Comparison of ENCODE assay signal across 8 cellular contexts in genomic region chr15:64503197-64503596, GRCh38. TPM values are rescaled to one million over a fixed set of nuclear protein-coding genes. Genes with fewer than 3 reads are reported as not detected.
A peak's percentile ranks its signal among the peaks of the same experiment; 100 is the strongest.
DNase-seq lines count a peak whose midpoint lies in the region; ATAC-seq and TF ChIP-seq lines count a peak whose summit lies in the region.

No MANE protein-coding gene starts in this region.

- H3K4me1 ChIP-seq in HUES6 (ENCODE audit: control insufficient read depth, insufficient read depth, low read length) = peaks cover 27% of the 10 kb centered on the region
- peaks cover 48% of the 10 kb centered on the region for H3K4me1 ChIP-seq in mesodermal cell (ENCODE audit: control insufficient read depth, insufficient read depth, low read length, poor library complexity, severe bottlenecking)

- H3K4me3 ChIP-seq in AG10803 (ENCODE audit: low read length) (no peak overlapping the region), HUES6 (ENCODE audit: low read depth, low read length) (no peak overlapping the region), mesodermal cell (ENCODE audit: extremely low read depth, insufficient read depth, low read length, poor library complexity, severe bottlenecking) (no peak overlapping the region)

- CTCF ChIA-PET in GM10248 (lab: Yijun Ruan, JAX) = interaction anchor here (0.7 to 2.0 kb wide), 5 partner anchors 11 to 177 kb away, joined by 3 to 8 read pairs (median 3); no protein-coding TSS in a partner anchor

- H3K36me3 ChIP-seq in HUES6 (ENCODE audit: control insufficient read depth, insufficient read depth, low read length) (peaks cover 39% of the 10 kb centered on the region), mesodermal cell (ENCODE audit: control insufficient read depth, insufficient read depth, low read length) (peaks cover 57% of the 10 kb centered on the region)

- no peaks in the 10 kb centered on the region for H3K27me3 ChIP-seq in HUES6 (ENCODE audit: control insufficient read depth, insufficient read depth, low read length)

- 20 to 57% methylated on average over 1 to 3 of the region's 4 CpGs for WGBS in mesodermal cell (ENCODE audit: insufficient coverage in 2 of 2), 2 experiments

- POLR2A ChIA-PET in GM10248 (lab: Yijun Ruan, JAX) = interaction anchor here (0.6 to 1.3 kb wide), 3 partner anchors 33 to 340 kb away, joined by 3 read pairs; no protein-coding TSS in a partner anchor

- H3K27ac ChIP-seq in HUES6 (ENCODE audit: low read depth, low read length) (no peak overlapping the region), mesodermal cell (ENCODE audit: low read depth, low read length, severe bottlenecking) (peak overlapping the region; percentile 91)

- H3K9me3 ChIP-seq in HUES6 (ENCODE audit: control insufficient read depth, insufficient read depth, low read depth, low read length) = no peaks in the 10 kb centered on the region
- H3K9me3 ChIP-seq in mesodermal cell (ENCODE audit: control insufficient read depth, low read length) = no peaks in the 10 kb centered on the region

- peak overlapping the region; percentile 21 for H3K9ac ChIP-seq in HUES6 (ENCODE audit: low read length)

- ATAC-seq in GM18502 (IDR thresholded peaks at IDR 0.05; ENCODE audit: poor library complexity, unreplicated experiment) (no peak), GM21528 (IDR thresholded peaks at IDR 0.05; ENCODE audit: low FRiP score, unreplicated experiment) (no peak)

- DNase-seq in AG10803 (ENCODE audit: low read depth) = peak; percentile 56
- DNase-seq in astrocyte of the hippocampus (ENCODE audit: low read depth, low spot score) = peak; percentile 60
- DNase-seq in GM10248 (ENCODE audit: extremely low spot score) = no peak
- DNase-seq in NCI-H1694 treated with DMSO at 0.1 percent for 48 hours (lab: John Stamatoyannopoulos, UW) = no peak

- no peak for TF ChIP-seq CTCF in AG10803 (conservative IDR thresholded peaks at IDR 0.05; ENCODE audit: low read length)
- no peak for TF ChIP-seq CTCF in GM10248 (IDR thresholded peaks at IDR 0.05; ENCODE audit: control extremely low read depth, extremely low read depth, low read depth, missing control alignments)

RNA-seq across cellular contexts. Expression of gene ZNF609, which starts 42.8 kb away (rescaled TPM):
- 31.8 TPM for polyA plus RNA-seq in mesodermal cell (2013, experiment 1 of 2)
- polyA plus RNA-seq in mesodermal cell (2013, experiment 2 of 2) = 25.7 TPM

Comparison
In these comparisons a context has a peak if more than half of its experiments do, and no peak if none do; other contexts are left out.
1. DNase-seq: peak in AG10803 (single experiment) and astrocyte of the hippocampus (single experiment); none in GM10248 (single experiment) and NCI-H1694 treated with DMSO at 0.1 percent for 48 hours (single experiment).